ENCODE assay signal across 13 cellular contexts in genomic region chr4:87037921-87038320, GRCh38.
DNase-seq lines count a peak whose midpoint lies in the region; ATAC-seq and TF ChIP-seq lines count a peak whose summit lies in the region.
"Had no signal": no experiment of that assay in that cellular context is flagged by ENCODE, and none has a peak within 500 bp of the region (broad histone marks: within the 10 kb centered on the region; RNA-seq: fewer than 3 reads in every experiment).

No MANE protein-coding gene starts in this region.

- H3K4me1 Mint-ChIP-seq in brain: peaks cover 58% of the 10 kb centered on the region
- peaks cover 15% of the 10 kb centered on the region for H3K4me1 Mint-ChIP-seq in activated CD8-positive, alpha-beta memory T cell treated with anti-CD3 and anti-CD28 coated beads, Interleukin-2, amount 10 ng/mL, durations not matched to agents 7 days and 5 days

- no peaks in the 10 kb centered on the region for H3K36me3 Mint-ChIP-seq in brain
- H3K36me3 Mint-ChIP-seq in activated CD8-positive, alpha-beta memory T cell treated with anti-CD3 and anti-CD28 coated beads, Interleukin-2, amount 10 ng/mL, durations not matched to agents 7 days and 5 days: peaks cover 2% of the 10 kb centered on the region

- DNase-seq in NCI-H1417 (lab: John Stamatoyannopoulos, UW) (peak in 2 of 3 experiments; percentile 7 to 16), NCI-H1417 treated with DMSO at 0.1 percent for 48 hours (lab: John Stamatoyannopoulos, UW) (no peak), suprapubic skin (ENCODE audit: low spot score in 2 of 2) (no peak), posterior vena cava (ENCODE audit: low spot score) (no peak), amygdala (lab: John Stamatoyannopoulos, UW) (no peak)
- no peak for DNase-seq in activated CD8-positive, alpha-beta memory T cell treated with anti-CD3 and anti-CD28 coated beads, Interleukin-2, amount 10 ng/mL, durations not matched to agents 7 days and 5 days
- DNase-seq: 8988T; activated CD8-positive, alpha-beta memory T cell treated with anti-CD3 and anti-CD28 coated beads, Interleukin-2, amount 50 U/mL, for 48 hours; central memory CD4-positive, alpha-beta T cell; naive thymus-derived CD4-positive, alpha-beta T cell; NCI-H1092 treated with DMSO at 0.1 percent for 48 hours had no signal

- H3K4me3 Mint-ChIP-seq in brain: peak overlapping the region; percentile 59 to 76 (median 72)
- no peak overlapping the region for H3K4me3 Mint-ChIP-seq in activated CD8-positive, alpha-beta memory T cell treated with anti-CD3 and anti-CD28 coated beads, Interleukin-2, amount 10 ng/mL, durations not matched to agents 7 days and 5 days

- no peak overlapping the region for H3K9ac ChIP-seq in muscle layer of colon (ENCODE audit: low read length)

- peaks cover 88% of the 10 kb centered on the region for H3K4me1 ChIP-seq in muscle layer of colon (ENCODE audit: insufficient read depth, low read length)
- peaks cover 89% of the 10 kb centered on the region for H3K4me1 ChIP-seq in suprapubic skin

- H3K4me3 ChIP-seq in muscle layer of colon (ENCODE audit: low read depth in 1 of 2, low read length in 2 of 2) (no peak overlapping the region), suprapubic skin (no peak overlapping the region)

- H3K27me3 Mint-ChIP-seq in brain: no peaks in the 10 kb centered on the region
- H3K27me3 Mint-ChIP-seq in activated CD8-positive, alpha-beta memory T cell treated with anti-CD3 and anti-CD28 coated beads, Interleukin-2, amount 10 ng/mL, durations not matched to agents 7 days and 5 days: no peaks in the 10 kb centered on the region
- H3K27me3 Mint-ChIP-seq: naive thymus-derived CD4-positive, alpha-beta T cell had no signal

- TF ChIP-seq EP300 in suprapubic skin (IDR thresholded peaks at IDR 0.05): no peak

- H3K36me3 ChIP-seq in muscle layer of colon (ENCODE audit: insufficient read depth, low read length) (no peaks in the 10 kb centered on the region), suprapubic skin (no peaks in the 10 kb centered on the region)

- ATAC-seq in activated CD8-positive, alpha-beta memory T cell treated with anti-CD3 and anti-CD28 coated beads, Interleukin-2, amount 10 ng/mL, durations not matched to agents 7 days and 5 days: no peak
- ATAC-seq: naive thymus-derived CD4-positive, alpha-beta T cell had no signal

- CTCF ChIA-PET in activated CD8-positive, alpha-beta memory T cell treated with anti-CD3 and anti-CD28 coated beads, Interleukin-2, amount 10 ng/mL, durations not matched to agents 7 days and 5 days (lab: Charles Lee): no interaction called here

- no peaks in the 10 kb centered on the region for H3K27me3 ChIP-seq in muscle layer of colon (ENCODE audit: control insufficient read depth in 1 of 2, insufficient read depth in 2 of 2, low read length in 2 of 2)
- no peaks in the 10 kb centered on the region for H3K27me3 ChIP-seq in suprapubic skin

- TF ChIP-seq CTCF in brain (conservative IDR thresholded peaks at IDR 0.05): no peak
- no peak for TF ChIP-seq CTCF in suprapubic skin (IDR thresholded peaks at IDR 0.05)

- no peak for TF ChIP-seq POLR2A in suprapubic skin (IDR thresholded peaks at IDR 0.05)

- intact Hi-C loops in posterior vena cava (cut with DNase I): no loop called here

- peak overlapping the region; percentile 61 for H3K27ac ChIP-seq in muscle layer of colon (ENCODE audit: low read depth, low read length)
- H3K27ac ChIP-seq in suprapubic skin: peak overlapping the region; percentile 72

- H3K9me3 ChIP-seq in muscle layer of colon (ENCODE audit: low read length) (no peaks in the 10 kb centered on the region), suprapubic skin (no peaks in the 10 kb centered on the region)

- WGBS in suprapubic skin: 34% methylated on average over 3 of the region's 3 CpGs

- H3K9me3 Mint-ChIP-seq in brain: peaks cover 0 to 2% (median 0%) of the 10 kb centered on the region in 5 experiments
- H3K9me3 Mint-ChIP-seq in activated CD8-positive, alpha-beta memory T cell treated with anti-CD3 and anti-CD28 coated beads, Interleukin-2, amount 10 ng/mL, durations not matched to agents 7 days and 5 days (ENCODE audit: low read depth): no peaks in the 10 kb centered on the region
- H3K9me3 Mint-ChIP-seq: naive thymus-derived CD4-positive, alpha-beta T cell had no signal

- H3K27ac Mint-ChIP-seq in brain: peak overlapping the region; percentile 86 to 98 (median 97)
- H3K27ac Mint-ChIP-seq in activated CD8-positive, alpha-beta memory T cell treated with anti-CD3 and anti-CD28 coated beads, Interleukin-2, amount 10 ng/mL, durations not matched to agents 7 days and 5 days: no peak overlapping the region

Comparison
In these comparisons a context has a peak if more than half of its experiments do, and no peak if none do; other contexts are left out.
1. DNase-seq: peak in NCI-H1417 (2 of 3); none in NCI-H1417 treated with DMSO at 0.1 percent for 48 hours (single experiment), suprapubic skin (0 of 2), posterior vena cava (single experiment), amygdala (0 of 56) and activated CD8-positive, alpha-beta memory T cell treated with anti-CD3 and anti-CD28 coated beads, Interleukin-2, amount 10 ng/mL, durations not matched to agents 7 days and 5 days (single experiment).